In the genomic region with DNA sequence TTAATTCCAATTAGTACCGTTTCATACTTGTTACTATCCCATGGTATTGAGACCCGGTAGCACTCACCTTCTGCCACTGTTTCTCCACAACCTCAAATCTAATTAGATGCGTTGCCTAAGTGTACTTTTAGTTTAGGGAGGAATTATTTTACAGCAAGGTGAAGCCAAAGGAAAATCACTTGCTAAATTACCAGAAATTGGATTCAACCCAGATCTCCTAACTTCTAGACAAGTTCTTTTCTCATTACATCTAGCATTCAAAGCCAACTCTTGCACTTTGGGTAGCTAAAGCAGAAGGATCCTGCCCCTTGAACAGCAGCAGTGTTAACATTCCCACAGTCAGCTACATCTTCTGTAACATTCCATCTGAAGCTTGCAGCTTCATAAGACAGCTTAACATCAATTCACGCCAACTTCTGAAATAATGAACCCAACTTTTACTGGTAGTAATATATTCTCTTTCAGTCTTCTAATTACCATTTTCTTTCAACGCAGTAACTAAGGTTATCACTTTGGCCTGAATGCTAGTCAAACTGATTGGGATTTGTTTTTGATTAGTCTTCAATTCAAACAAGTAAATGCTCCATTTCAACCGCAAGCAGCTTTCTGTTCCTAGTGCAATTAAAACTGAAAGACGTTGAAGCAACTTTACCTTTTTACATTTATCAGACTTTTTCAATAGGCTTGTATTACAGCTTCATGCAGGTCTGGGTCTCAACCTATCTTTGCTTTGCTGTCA, we compare ENCODE assay signal across 1 cellular context.
TF ChIP-seq lines count a peak whose summit lies in the region.

No MANE protein-coding gene starts in this region.

TF ChIP-seq in HepG2, 621 proteins besides CTCF, POLR2A, EP300 and RAD21:
- TF ChIP-seq ZNF17 (CRISPR knock-in tag; IDR thresholded peaks at IDR 0.05) (0 out of 2 replicates have a peak, but pooled peaks have one; percentile 66), ZNF75D (CRISPR knock-in tag; IDR thresholded peaks at IDR 0.05; ENCODE audit: borderline replicate concordance) (0 out of 2 replicates have a peak, but pooled peaks have one; percentile 6), ZNF644 (CRISPR knock-in tag; IDR thresholded peaks at IDR 0.05; ENCODE audit: low read depth) (no peak), ZNF251 (CRISPR knock-in tag; IDR thresholded peaks at IDR 0.05) (no peak), HOXA9 (CRISPR knock-in tag; IDR thresholded peaks at IDR 0.05; ENCODE audit: borderline replicate concordance) (no peak), SP5 (CRISPR knock-in tag; IDR thresholded peaks at IDR 0.05; ENCODE audit: borderline replicate concordance, low read depth) (no peak), MIER2 (CRISPR knock-in tag; IDR thresholded peaks at IDR 0.05) (no peak), MEIS2 (CRISPR knock-in tag; IDR thresholded peaks at IDR 0.05) (no peak), MBD4 (IDR thresholded peaks at IDR 0.05; ENCODE audit: borderline replicate concordance, low read length) (peak; percentile 27; the same call in 1 of the 2 replicates), CC2D1A (CRISPR knock-in tag; IDR thresholded peaks at IDR 0.05) (no peak), TEAD3 (CRISPR knock-in tag; optimal IDR thresholded peaks at IDR 0.05; ENCODE audit: borderline replicate concordance) (peak; percentile 38), ZC3H4 (CRISPR knock-in tag; IDR thresholded peaks at IDR 0.05; ENCODE audit: borderline replicate concordance) (peak; percentile 64; the same call in 1 of the 2 replicates), ZNF431 (CRISPR knock-in tag; IDR thresholded peaks at IDR 0.05; ENCODE audit: borderline replicate concordance, low read depth) (no peak), SP2 (CRISPR knock-in tag; IDR thresholded peaks at IDR 0.05) (no peak)
- TF ChIP-seq, protein P1, sequence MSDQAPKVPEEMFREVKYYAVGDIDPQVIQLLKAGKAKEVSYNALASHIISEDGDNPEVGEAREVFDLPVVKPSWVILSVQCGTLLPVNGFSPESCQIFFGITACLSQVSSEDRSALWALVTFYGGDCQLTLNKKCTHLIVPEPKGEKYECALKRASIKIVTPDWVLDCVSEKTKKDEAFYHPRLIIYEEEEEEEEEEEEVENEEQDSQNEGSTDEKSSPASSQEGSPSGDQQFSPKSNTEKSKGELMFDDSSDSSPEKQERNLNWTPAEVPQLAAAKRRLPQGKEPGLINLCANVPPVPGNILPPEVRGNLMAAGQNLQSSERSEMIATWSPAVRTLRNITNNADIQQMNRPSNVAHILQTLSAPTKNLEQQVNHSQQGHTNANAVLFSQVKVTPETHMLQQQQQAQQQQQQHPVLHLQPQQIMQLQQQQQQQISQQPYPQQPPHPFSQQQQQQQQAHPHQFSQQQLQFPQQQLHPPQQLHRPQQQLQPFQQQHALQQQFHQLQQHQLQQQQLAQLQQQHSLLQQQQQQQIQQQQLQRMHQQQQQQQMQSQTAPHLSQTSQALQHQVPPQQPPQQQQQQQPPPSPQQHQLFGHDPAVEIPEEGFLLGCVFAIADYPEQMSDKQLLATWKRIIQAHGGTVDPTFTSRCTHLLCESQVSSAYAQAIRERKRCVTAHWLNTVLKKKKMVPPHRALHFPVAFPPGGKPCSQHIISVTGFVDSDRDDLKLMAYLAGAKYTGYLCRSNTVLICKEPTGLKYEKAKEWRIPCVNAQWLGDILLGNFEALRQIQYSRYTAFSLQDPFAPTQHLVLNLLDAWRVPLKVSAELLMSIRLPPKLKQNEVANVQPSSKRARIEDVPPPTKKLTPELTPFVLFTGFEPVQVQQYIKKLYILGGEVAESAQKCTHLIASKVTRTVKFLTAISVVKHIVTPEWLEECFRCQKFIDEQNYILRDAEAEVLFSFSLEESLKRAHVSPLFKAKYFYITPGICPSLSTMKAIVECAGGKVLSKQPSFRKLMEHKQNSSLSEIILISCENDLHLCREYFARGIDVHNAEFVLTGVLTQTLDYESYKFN (CRISPR knock-in tag; conservative IDR thresholded peaks at IDR 0.05), result no peak
